Comparison of ENCODE assay signal across 8 cellular contexts in genomic region chr9:83537331-83538171, GRCh38. TPM values are rescaled to one million over a fixed set of nuclear protein-coding genes. Genes with fewer than 3 reads are reported as not detected.
DNase-seq lines count a peak whose midpoint lies in the region; ATAC-seq and TF ChIP-seq lines count a peak whose summit lies in the region.

No MANE protein-coding gene starts in this region.

- WGBS in trophoblast cell (ENCODE audit: extremely low coverage, insufficient coverage, insufficient read length), result no CpG with 5 or more reads among the region's 63 CpGs

- CTCF ChIA-PET in Caco-2 (lab: Charles Lee), result interaction anchor here (0.6 to 1.0 kb wide), 2 partner anchors 28 to 203 kb away, joined by 3 to 7 read pairs; no protein-coding TSS in a partner anchor

- no peak overlapping the region for H3K9ac ChIP-seq in trophoblast cell (ENCODE audit: low read length)

- H3K9me3 ChIP-seq in Caco-2, result no peaks in the 10 kb centered on the region
- no peaks in the 10 kb centered on the region for H3K9me3 ChIP-seq in Peyer's patch
- H3K9me3 ChIP-seq in cardiac muscle cell (ENCODE audit: low read depth), result no peaks in the 10 kb centered on the region
- H3K9me3 ChIP-seq in trophoblast cell (ENCODE audit: insufficient read depth, low read depth, low read length), result no peaks in the 10 kb centered on the region

- H3K9me3 Mint-ChIP-seq in Caco-2 (ENCODE audit: unreplicated experiment) (no peaks in the 10 kb centered on the region), immature natural killer cell (peaks cover 0 to 3% (median 0%) of the 10 kb centered on the region in 6 donors)

- peak overlapping the region; percentile 98 for H3K4me2 ChIP-seq in trophoblast cell (ENCODE audit: low read length)

- H3K18ac ChIP-seq in trophoblast cell (ENCODE audit: low read length), result no peak overlapping the region

- H3K27ac Mint-ChIP-seq in Caco-2 (ENCODE audit: unreplicated experiment) (no peak overlapping the region), immature natural killer cell (no peak overlapping the region)

- no peak overlapping the region for H3K4ac ChIP-seq in trophoblast cell (ENCODE audit: low read depth, low read length)

- H3K14ac ChIP-seq in trophoblast cell (ENCODE audit: low read length), result no peak overlapping the region

- no peak overlapping the region for H3K23ac ChIP-seq in trophoblast cell (ENCODE audit: low read length)

- intact Hi-C loops in Caco-2 (cut with micrococcal nuclease; ENCODE audit: unreplicated experiment), result loop anchor here (1.0 kb wide), 1 partner anchor 203 kb away; no protein-coding TSS in a partner anchor

- TF ChIP-seq CTCF in Caco-2 (IDR thresholded peaks at IDR 0.05; ENCODE audit: insufficient read depth in 1 of 2, low read depth in 1 of 2, low read length in 1 of 2, severe bottlenecking in 1 of 2, unreplicated experiment in 1 of 2) (no peak), Peyer's patch (IDR thresholded peaks at IDR 0.05) (no peak), cardiac muscle cell (IDR thresholded peaks at IDR 0.05; ENCODE audit: low read depth, low read length) (no peak)

- no peak overlapping the region for H2AFZ ChIP-seq in trophoblast cell (ENCODE audit: insufficient read depth, low read length, poor library complexity)

- no peaks in the 10 kb centered on the region for H3K79me2 ChIP-seq in trophoblast cell (ENCODE audit: control insufficient read depth, insufficient read depth, low read length, poor library complexity)

- no peaks in the 10 kb centered on the region for H3K79me1 ChIP-seq in trophoblast cell (ENCODE audit: low read length)

- H3K27me3 Mint-ChIP-seq in Caco-2 (ENCODE audit: insufficient read depth, unreplicated experiment), result peaks cover 10% of the 10 kb centered on the region
- peaks cover 12 to 21% (median 13%) of the 10 kb centered on the region in 3 donors for H3K27me3 Mint-ChIP-seq in immature natural killer cell (ENCODE audit: low read depth in 3 of 3)

- no peak overlapping the region for H2BK120ac ChIP-seq in trophoblast cell (ENCODE audit: insufficient read depth, low read length, poor library complexity)

- H3K4me1 ChIP-seq in Caco-2 (no peaks in the 10 kb centered on the region), Peyer's patch (peaks cover 0 to 13% (median 0%) of the 10 kb centered on the region in 4 donors), cardiac muscle cell (ENCODE audit: low read depth) (peaks cover 7% of the 10 kb centered on the region), trophoblast cell (ENCODE audit: control insufficient read depth in 1 of 2, insufficient read depth in 2 of 2, low read length in 2 of 2) (peaks cover 4 to 12% of the 10 kb centered on the region in 2 experiments)

- no peaks in the 10 kb centered on the region for H3K36me3 Mint-ChIP-seq in Caco-2 (ENCODE audit: insufficient read depth, unreplicated experiment)
- no peaks in the 10 kb centered on the region for H3K36me3 Mint-ChIP-seq in immature natural killer cell

- H3K36me3 ChIP-seq in Caco-2 (ENCODE audit: control insufficient read depth, insufficient read depth, low read length) (no peaks in the 10 kb centered on the region), Peyer's patch (no peaks in the 10 kb centered on the region), cardiac muscle cell (no peaks in the 10 kb centered on the region), trophoblast cell (ENCODE audit: control insufficient read depth in 1 of 2, insufficient read depth in 2 of 2, low read length in 2 of 2) (no peaks in the 10 kb centered on the region)

- no peak overlapping the region for H2BK5ac ChIP-seq in trophoblast cell (ENCODE audit: low read depth, low read length, poor library complexity)

- no peak overlapping the region for H4K12ac ChIP-seq in trophoblast cell (ENCODE audit: low read depth, low read length)

- H4K8ac ChIP-seq in trophoblast cell (ENCODE audit: low read depth, low read length), result no peak overlapping the region

- POLR2A ChIA-PET in Caco-2 (lab: Charles Lee), result no interaction called here

- DNase-seq in Caco-2 (no peak), Peyer's patch (peak in 1 of 3 donors; percentile 60), cardiac muscle cell (ENCODE audit: low read depth in 1 of 2, low spot score in 1 of 2) (peak; percentile 27 to 38), trophoblast cell (no peak), amniotic stem cell (lab: John Stamatoyannopoulos, UW) (no peak), NCI-H2227 (lab: John Stamatoyannopoulos, UW; ENCODE audit: unreplicated experiment) (no peak), immature natural killer cell (no peak)

- peak overlapping the region; percentile 42 for H3K4me3 ChIP-seq in Caco-2 (ENCODE audit: low read depth, low read length)
- H3K4me3 ChIP-seq in Peyer's patch, result peak overlapping the region; percentile 30 to 75 (median 52)
- peak overlapping the region; percentile 47 for H3K4me3 ChIP-seq in cardiac muscle cell
- peak overlapping the region; percentile 77 for H3K4me3 ChIP-seq in trophoblast cell (ENCODE audit: low read depth, low read length)

- no peaks in the 10 kb centered on the region for H3K4me1 Mint-ChIP-seq in Caco-2 (ENCODE audit: low read depth, unreplicated experiment)
- H3K4me1 Mint-ChIP-seq in immature natural killer cell, result peaks cover 0 to 4% of the 10 kb centered on the region in 2 donors

- H3K27me3 ChIP-seq in Caco-2 (replicated peaks; ENCODE audit: control insufficient read depth, insufficient read depth, low read length) (no peaks in the 10 kb centered on the region), Peyer's patch (no peaks in the 10 kb centered on the region), cardiac muscle cell (peaks cover 85% of the 10 kb centered on the region), trophoblast cell (ENCODE audit: insufficient read depth, low read length) (peaks cover 30% of the 10 kb centered on the region)

- H3K27ac ChIP-seq in Peyer's patch (peak overlapping the region in 3 of 4 donors; percentile 68 to 90 (median 88)), cardiac muscle cell (no peak overlapping the region), trophoblast cell (ENCODE audit: low read depth, low read length) (no peak overlapping the region)

- TF ChIP-seq POLR2A in Peyer's patch (IDR thresholded peaks at IDR 0.05), result no peak

- H2AK5ac ChIP-seq in trophoblast cell (ENCODE audit: low read length), result no peak overlapping the region

- ATAC-seq in HG03045 (IDR thresholded peaks at IDR 0.05; ENCODE audit: unreplicated experiment), result no peak

- H4K91ac ChIP-seq in trophoblast cell (ENCODE audit: low read depth, low read length), result no peak overlapping the region

- BruUV-seq in Caco-2 (replicated peaks; lab: Mats Ljungman, UMichigan), result no TSS peak

- H2BK12ac ChIP-seq in trophoblast cell (ENCODE audit: low read length), result no peak overlapping the region

- H3K4me3 Mint-ChIP-seq in Caco-2 (ENCODE audit: unreplicated experiment), result peak overlapping the region; percentile 60
- H3K4me3 Mint-ChIP-seq in immature natural killer cell, result no peak overlapping the region

RNA-seq across cellular contexts. Expression of gene FRMD3, which starts 0.7 kb away (rescaled TPM):
- total RNA-seq in Caco-2 (2022) (0.12 TPM in 1 of 2 replicates, not detected in the other), Peyer's patch (10 to 100 TPM in 3 of 4 donors, 1 to 10 TPM in 1; 9.9 to 42.4 (median 40.2) TPM), cardiac muscle cell (66.4 and 74.1 TPM in 2 replicates)
- polyA plus RNA-seq in cardiac muscle cell (61.5 and 70.7 TPM in 2 replicates), immature natural killer cell (1 to 10 TPM in 2 of 3 donors, not detected in 1; 1.1 to 2.6 TPM)
- polyA plus RNA-seq in trophoblast cell (2013), result 0.45 and 0.60 TPM in 2 replicates

Comparison
In these comparisons a context has a peak if more than half of its experiments do, and no peak if none do; other contexts are left out.
1. DNase-seq: peak in cardiac muscle cell (2 of 2); none in Caco-2 (0 of 2), trophoblast cell (0 of 2), amniotic stem cell (single experiment), NCI-H2227 (single experiment) and immature natural killer cell (0 of 3).
2. H3K27ac ChIP-seq: peak in Peyer's patch (3 of 4); none in cardiac muscle cell (single experiment) and trophoblast cell (single experiment).
3. Peak in every context shown above with its lines, with median percentiles within 50 percentile points of each other: H3K4me3 ChIP-seq.